ENCODE assay signal across 17 cellular contexts in genomic region chr15:80514071-80514780, GRCh38.
DNase-seq lines count a peak whose midpoint lies in the region; ATAC-seq and TF ChIP-seq lines count a peak whose summit lies in the region.
"Had no signal": no experiment of that assay in that cellular context is flagged by ENCODE, and none has a peak within 500 bp of the region (broad histone marks: within the 10 kb centered on the region; RNA-seq: fewer than 3 reads in every experiment).

No MANE protein-coding gene starts in this region.

- no peak for TF ChIP-seq CTCF in suprapubic skin (IDR thresholded peaks at IDR 0.05)

- no peaks in the 10 kb centered on the region for H3K9me3 ChIP-seq in suprapubic skin
- H3K9me3 ChIP-seq in CD4-positive, alpha-beta memory T cell (ENCODE audit: control insufficient read depth in 1 of 2, low read length in 2 of 2) = no peaks in the 10 kb centered on the region
- H3K9me3 ChIP-seq: transverse colon had no signal

- H3K9me3 Mint-ChIP-seq in CD4-positive, alpha-beta memory T cell = peaks cover 0 to 24% (median 15%) of the 10 kb centered on the region in 8 donors

- POLR2A ChIA-PET in CD4-positive, alpha-beta memory T cell (lab: Charles Lee; ENCODE audit: partially characterized antibody) = no interaction called here

- 83% methylated on average over 10 of the region's 10 CpGs for WGBS in suprapubic skin

- H3K4me1 ChIP-seq in suprapubic skin = peaks cover 2% of the 10 kb centered on the region
- H3K4me1 ChIP-seq in CD4-positive, alpha-beta memory T cell (ENCODE audit: insufficient read depth, low read length) = no peaks in the 10 kb centered on the region
- H3K4me1 ChIP-seq: transverse colon had no signal

- peaks cover 3 to 10% of the 10 kb centered on the region in 2 donors for H3K27me3 Mint-ChIP-seq in CD4-positive, alpha-beta memory T cell

- peak overlapping the region; percentile 72 for H3K27ac ChIP-seq in suprapubic skin
- no peak overlapping the region for H3K27ac ChIP-seq in CD4-positive, alpha-beta memory T cell (ENCODE audit: low read depth, low read length)
- H3K27ac ChIP-seq: hepatocyte, transverse colon, VCaP had no signal

- CTCF ChIA-PET in CD4-positive, alpha-beta memory T cell (lab: Charles Lee; ENCODE audit: partially characterized antibody) = no interaction called here

- H3K36me3 ChIP-seq in suprapubic skin = no peaks in the 10 kb centered on the region
- H3K36me3 ChIP-seq in CD4-positive, alpha-beta memory T cell (ENCODE audit: insufficient read depth, low read length) = no peaks in the 10 kb centered on the region
- H3K36me3 ChIP-seq: transverse colon had no signal

- DNase-seq in Right ventricle myocardium superior (no peak), cardiac septum (ENCODE audit: low spot score) (no peak), amniotic epithelial cell (ENCODE audit: low read depth) (peak; percentile 97), foreskin melanocyte (peak; percentile 79), suprapubic skin (ENCODE audit: low spot score in 2 of 2) (no peak), T-helper 9 cell (no peak)
- DNase-seq in CD4-positive, alpha-beta memory T cell = no peak
- DNase-seq: 8988T; activated effector memory CD4-positive, alpha-beta T cell treated with anti-CD3 and anti-CD28 coated beads, Interleukin-2, amount 50 U/mL, for 16 hours; left colon; NCI-H1417 treated with DMSO at 0.1 percent for 48 hours; retina; stimulated activated CD4-positive, alpha-beta T cell treated with anti-CD3 and anti-CD28 coated beads, Interleukin-4, amount 100 ng/mL, for 1 hour; transverse colon had no signal

- peak; percentile 48 for ATAC-seq in Right ventricle myocardium superior (ENCODE audit: poor library complexity)
- ATAC-seq in HG02884 (IDR thresholded peaks at IDR 0.05; ENCODE audit: unreplicated experiment) = no peak
- ATAC-seq: left colon had no signal

- intact Hi-C loops in Right ventricle myocardium superior (cut with DNase I) = no loop called here
- intact Hi-C loops in cardiac septum (cut with DNase I) = no loop called here
- intact Hi-C loops in CD4-positive, alpha-beta memory T cell (cut with micrococcal nuclease) = no loop called here

- TF ChIP-seq EP300 in suprapubic skin (IDR thresholded peaks at IDR 0.05) = no peak

- no peak overlapping the region for H3K4me3 ChIP-seq in suprapubic skin
- H3K4me3 ChIP-seq in CD4-positive, alpha-beta memory T cell (ENCODE audit: low read length in 2 of 2) = no peak overlapping the region
- H3K4me3 ChIP-seq: hepatocyte, transverse colon had no signal

- no peak overlapping the region for H3K4me3 Mint-ChIP-seq in CD4-positive, alpha-beta memory T cell

- no peak overlapping the region for H3K27ac Mint-ChIP-seq in CD4-positive, alpha-beta memory T cell

- TF ChIP-seq POLR2A in suprapubic skin (IDR thresholded peaks at IDR 0.05) = no peak

- no peaks in the 10 kb centered on the region for H3K4me1 Mint-ChIP-seq in CD4-positive, alpha-beta memory T cell

- no peaks in the 10 kb centered on the region for H3K36me3 Mint-ChIP-seq in CD4-positive, alpha-beta memory T cell

- H3K27me3 ChIP-seq in suprapubic skin = no peaks in the 10 kb centered on the region
- no peaks in the 10 kb centered on the region for H3K27me3 ChIP-seq in CD4-positive, alpha-beta memory T cell (ENCODE audit: insufficient read depth, low read length)
- H3K27me3 ChIP-seq: hepatocyte, transverse colon had no signal

Comparison
In these comparisons a context has a peak if more than half of its experiments do, and no peak if none do; other contexts are left out.
1. DNase-seq: peak in amniotic epithelial cell (single experiment) and foreskin melanocyte (single experiment); none in Right ventricle myocardium superior (single experiment), cardiac septum (single experiment), suprapubic skin (0 of 2), T-helper 9 cell (single experiment) and CD4-positive, alpha-beta memory T cell (0 of 5).